In genomic region chr3:98445949-98446406, GRCh38 we compare ENCODE assay signal across 13 cellular contexts.
DNase-seq lines count a peak whose midpoint lies in the region; ATAC-seq and TF ChIP-seq lines count a peak whose summit lies in the region.
"Had no signal": no experiment of that assay in that cellular context is flagged by ENCODE, and none has a peak within 500 bp of the region (broad histone marks: within the 10 kb centered on the region; RNA-seq: fewer than 3 reads in every experiment).

No MANE protein-coding gene starts in this region.

- no peak overlapping the region for H3K4me3 ChIP-seq in RWPE2 (ENCODE audit: severe bottlenecking)
- H3K4me3 ChIP-seq: Peyer's patch had no signal

- no peaks in the 10 kb centered on the region for H3K9me3 ChIP-seq in RWPE2 (ENCODE audit: severe bottlenecking)
- H3K9me3 ChIP-seq: Peyer's patch had no signal

- in situ Hi-C loops in GM13976 (cut with MboI; ENCODE audit: low sequenced_read_pairs, unreplicated experiment) = no loop called here

- H3K36me3 ChIP-seq in RWPE2 (ENCODE audit: low read depth) = no peaks in the 10 kb centered on the region; the same call in 1 of the 2 replicates
- H3K36me3 ChIP-seq: Peyer's patch had no signal

- peak; percentile 45 for DNase-seq in GM13976 (ENCODE audit: low spot score)
- DNase-seq in RWPE2 (ENCODE audit: low spot score) = peak; percentile 67
- DNase-seq in NCI-H2227 (lab: John Stamatoyannopoulos, UW; ENCODE audit: unreplicated experiment) = no peak
- no peak for DNase-seq in caudate nucleus (lab: John Stamatoyannopoulos, UW)
- DNase-seq in CD1c-positive myeloid dendritic cell (ENCODE audit: extremely low spot score) = no peak
- no peak for DNase-seq in NOMO-1 (lab: John Stamatoyannopoulos, UW; ENCODE audit: unreplicated experiment in 2 of 2)
- DNase-seq: activated naive CD8-positive, alpha-beta T cell treated with anti-CD3 and anti-CD28 coated beads for 36 hours; naive thymus-derived CD4-positive, alpha-beta T cell; NCI-H187 treated with DMSO at 0.1 percent for 48 hours; Peyer's patch; stimulated activated naive CD4-positive, alpha-beta T cell treated with Interleukin-2 at 50 U/mL for 16 hours had no signal

- peak; percentile 84 for ATAC-seq in GM19463 (IDR thresholded peaks at IDR 0.05; ENCODE audit: unreplicated experiment)
- peak; percentile 96 for ATAC-seq in HG02885 (IDR thresholded peaks at IDR 0.05; ENCODE audit: poor library complexity, unreplicated experiment)
- peak; percentile 98 for ATAC-seq in RWPE2 (ENCODE audit: low read depth)
- ATAC-seq: naive thymus-derived CD4-positive, alpha-beta T cell had no signal

- peak overlapping the region; percentile 61 for H3K27ac ChIP-seq in RWPE2 (ENCODE audit: poor library complexity, severe bottlenecking)
- no peak overlapping the region for H3K27ac ChIP-seq in caudate nucleus (ENCODE audit: low read depth, low read length)
- H3K27ac ChIP-seq: Peyer's patch had no signal

- H3K4me1 ChIP-seq in RWPE2 (ENCODE audit: insufficient read depth, poor library complexity, severe bottlenecking) = peaks cover 23% of the 10 kb centered on the region
- H3K4me1 ChIP-seq: Peyer's patch had no signal

- no peaks in the 10 kb centered on the region for H3K27me3 ChIP-seq in RWPE2 (ENCODE audit: insufficient read depth, poor library complexity, severe bottlenecking)
- H3K27me3 ChIP-seq: Peyer's patch had no signal

- no peak for TF ChIP-seq CTCF in GM13976 (IDR thresholded peaks at IDR 0.05; ENCODE audit: borderline replicate concordance, control extremely low read depth, extremely low read depth, insufficient read depth, missing control alignments)
- no peak for TF ChIP-seq CTCF in RWPE2 (IDR thresholded peaks at IDR 0.05; ENCODE audit: poor library complexity, severe bottlenecking)

Comparison
In these comparisons a context has a peak if more than half of its experiments do, and no peak if none do; other contexts are left out.
1. DNase-seq: peak in GM13976 (single experiment) and RWPE2 (single experiment); none in NCI-H2227 (single experiment), caudate nucleus (0 of 61), CD1c-positive myeloid dendritic cell (single experiment) and NOMO-1 (0 of 2).
2. Peak in every context shown above with its lines, with median percentiles within 50 percentile points of each other: ATAC-seq.